In the genomic region with DNA sequence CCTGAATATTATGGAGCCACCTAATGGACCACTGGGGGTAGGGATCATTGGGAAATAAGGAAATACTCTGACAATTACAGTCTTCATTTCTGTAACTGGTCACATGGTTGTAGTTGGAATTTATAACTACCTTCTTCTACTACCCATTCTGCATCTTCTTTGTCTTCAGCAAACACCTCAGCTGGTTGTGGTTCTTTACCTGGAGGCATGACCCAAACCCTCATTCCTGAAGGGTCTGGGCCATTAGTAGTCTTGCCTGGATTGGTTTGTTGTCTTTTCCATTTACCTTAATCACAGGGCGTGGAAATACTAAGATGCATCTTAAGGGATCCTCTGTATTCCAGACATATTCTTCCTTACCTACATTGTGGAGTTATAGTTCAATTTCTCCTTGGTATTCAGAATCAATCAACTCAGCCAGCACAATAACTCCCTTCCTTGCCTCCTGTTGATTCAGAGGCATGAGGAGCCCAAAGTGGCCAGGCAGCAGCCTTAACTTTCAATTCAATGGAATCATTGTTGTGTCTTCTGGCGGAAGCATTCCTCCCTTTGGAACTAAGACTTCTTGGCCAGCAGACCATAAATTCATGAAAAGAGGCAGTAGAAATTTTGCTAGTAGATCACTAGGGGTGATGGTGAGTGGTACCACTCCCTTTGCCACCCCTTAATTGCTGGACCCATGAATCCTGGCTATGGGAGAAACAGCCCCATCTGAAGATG, we compare ENCODE assay signal across 26 cellular contexts.
"Had no signal": no experiment of that assay in that cellular context is flagged by ENCODE, and none has a peak within 500 bp of the region (broad histone marks: within the 10 kb centered on the region; RNA-seq: fewer than 3 reads in every experiment).

No MANE protein-coding gene starts in this region.

- H3K9me3 ChIP-seq: Peyer's patch, SJSA1, SK-N-SH had no signal

- H3K4me1 ChIP-seq: Peyer's patch, SJSA1 had no signal

- H3K4me1 Mint-ChIP-seq: IgD-negative memory B cell had no signal

- H3K27ac ChIP-seq: HL-60, KMS-11, PC-9, Peyer's patch, SJSA1 had no signal

- H3K27me3 ChIP-seq: Peyer's patch, SJSA1 had no signal

- H3K4me3 Mint-ChIP-seq: IgD-negative memory B cell had no signal

- H3K36me3 ChIP-seq: Peyer's patch, SJSA1 had no signal

- H3K27ac Mint-ChIP-seq: IgD-negative memory B cell had no signal

- H3K4me3 ChIP-seq: K562, PC-9, Peyer's patch, SJSA1 had no signal

- DNase-seq: Kasumi-1; MM.1S; NCI-H1092 treated with DMSO at 0.1 percent for 48 hours; NCI-H1436; NCI-H187; NCI-H2029; NCI-H2081 treated with DMSO at 0.1 percent for 48 hours; NCI-H2171; NCI-H226; NCI-H446; NCI-H510A; NCI-H524 treated with DMSO at 0.1 percent for 48 hours; NCI-H69; NCI-H774; NK-92 treated with Interleukin-12 subunit alpha and Interleukin-12 subunit beta, amount 100 ng/mL, for 24 hours; PC-9; Peyer's patch; SHP77 treated with DMSO at 0.1 percent for 48 hours; SK-N-SH; SW 1271 had no signal

- ATAC-seq: K562, Right ventricle myocardium inferior had no signal
